ENCODE assay signal across 8 cellular contexts in the genomic region with DNA sequence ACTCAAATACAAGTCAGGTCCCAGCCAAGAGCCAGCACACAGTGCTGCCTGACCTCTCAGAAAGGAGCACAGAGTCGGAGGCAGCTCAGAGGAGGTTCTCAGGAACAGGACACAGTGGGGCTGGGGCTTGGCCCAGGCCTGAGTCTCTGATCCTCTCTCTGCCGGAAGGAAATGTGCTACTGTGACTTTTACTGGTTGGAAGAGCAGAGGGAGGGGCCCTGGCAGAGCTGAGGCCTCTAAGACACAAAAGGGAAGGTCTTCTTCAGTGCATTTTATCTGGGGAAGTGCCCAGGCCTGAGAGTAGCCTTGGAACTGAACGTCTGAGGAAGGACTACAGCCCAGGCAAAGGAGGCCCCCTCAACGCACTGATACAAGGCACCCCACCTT. TPM values are rescaled to one million over a fixed set of nuclear protein-coding genes. Genes with fewer than 3 reads are reported as not detected.
DNase-seq lines count a peak whose midpoint lies in the region.

No MANE protein-coding gene starts in this region.

- H3K4me1 ChIP-seq in thymus (ENCODE audit: control insufficient read depth, insufficient read depth, low read length): peaks cover 79% of the 10 kb centered on the region

- H3K4me3 ChIP-seq in MG63 (no peak overlapping the region), thymus (ENCODE audit: low read length) (peak overlapping the region; percentile 32)

- DNase-seq in activated T-cell treated with anti-CD3 and anti-CD28 coated beads for 1 hour (ENCODE audit: low read depth): peak; percentile 36
- DNase-seq in activated T-cell treated with anti-CD3 and anti-CD28 coated beads for 4 hours: no peak
- peak; percentile 69 for DNase-seq in MG63
- peak; percentile 53 for DNase-seq in activated effector memory CD4-positive, alpha-beta T cell treated with Interleukin-2 at 50 U/mL for 16 hours
- no peak for DNase-seq in NCI-H1436 (lab: John Stamatoyannopoulos, UW)
- no peak for DNase-seq in DMS53 treated with DMSO at 0.1 percent for 48 hours (lab: John Stamatoyannopoulos, UW; ENCODE audit: unreplicated experiment)

- H3K27ac ChIP-seq in layer of hippocampus (ENCODE audit: low read depth, low read length) (peak overlapping the region; percentile 35), thymus (ENCODE audit: low read depth) (peak overlapping the region; percentile 98)

- H3K27me3 ChIP-seq in MG63 (no peaks in the 10 kb centered on the region), layer of hippocampus (ENCODE audit: control insufficient read depth, insufficient read depth, low read length) (no peaks in the 10 kb centered on the region), thymus (ENCODE audit: control insufficient read depth, insufficient read depth) (no peaks in the 10 kb centered on the region)

- H3K36me3 ChIP-seq in MG63: peaks cover 22% of the 10 kb centered on the region
- peaks cover 7% of the 10 kb centered on the region for H3K36me3 ChIP-seq in thymus (ENCODE audit: control insufficient read depth, insufficient read depth)

- no peaks in the 10 kb centered on the region for H3K9me3 ChIP-seq in MG63
- no peaks in the 10 kb centered on the region for H3K9me3 ChIP-seq in thymus (ENCODE audit: control insufficient read depth)

- 2% methylated on average over 4 of the region's 4 CpGs for WGBS in thymus

RNA-seq across cellular contexts. Expression of gene CASTOR1, which starts 16.2 kb away (rescaled TPM):
- total RNA-seq in MG63 (2014; rRNA removed; shearing (Covaris generic); ENCODE audit: low replicate concordance): 2.3 and 4.1 TPM in 2 replicates
- 19.6 TPM for polyA plus RNA-seq in thymus

RNA-seq across cellular contexts. Expression of gene TBC1D10A, which starts 21.2 kb away (rescaled TPM):
- 17.5 and 25.7 TPM in 2 replicates for total RNA-seq in MG63 (2014; rRNA removed; shearing (Covaris generic); ENCODE audit: low replicate concordance)
- polyA plus RNA-seq in thymus: 39.0 TPM

RNA-seq across cellular contexts. Expression of gene OSM, which starts 38.9 kb away (rescaled TPM):
- total RNA-seq in MG63 (2014; rRNA removed; shearing (Covaris generic); ENCODE audit: low replicate concordance): not detected in 2 replicates
- polyA plus RNA-seq in thymus: 6.0 TPM

RNA-seq across cellular contexts. Expression of gene SF3A1, which starts 51.2 kb away (rescaled TPM):
- total RNA-seq in MG63 (2014; rRNA removed; shearing (Covaris generic); ENCODE audit: low replicate concordance): 6.9 and 19.5 TPM in 2 replicates
- 25.7 TPM for polyA plus RNA-seq in thymus

RNA-seq across cellular contexts. Expression of gene CCDC157, which starts 51.3 kb away (rescaled TPM):
- 1.0 and 2.6 TPM in 2 replicates for total RNA-seq in MG63 (2014; rRNA removed; shearing (Covaris generic); ENCODE audit: low replicate concordance)
- polyA plus RNA-seq in thymus: 3.2 TPM

Comparison
In these comparisons a context has a peak if more than half of its experiments do, and no peak if none do; other contexts are left out.
1. DNase-seq: peak in activated T-cell treated with anti-CD3 and anti-CD28 coated beads for 1 hour (single experiment), MG63 (single experiment) and activated effector memory CD4-positive, alpha-beta T cell treated with Interleukin-2 at 50 U/mL for 16 hours (single experiment); none in activated T-cell treated with anti-CD3 and anti-CD28 coated beads for 4 hours (single experiment), NCI-H1436 (single experiment) and DMS53 treated with DMSO at 0.1 percent for 48 hours (single experiment).